In the genomic region with DNA sequence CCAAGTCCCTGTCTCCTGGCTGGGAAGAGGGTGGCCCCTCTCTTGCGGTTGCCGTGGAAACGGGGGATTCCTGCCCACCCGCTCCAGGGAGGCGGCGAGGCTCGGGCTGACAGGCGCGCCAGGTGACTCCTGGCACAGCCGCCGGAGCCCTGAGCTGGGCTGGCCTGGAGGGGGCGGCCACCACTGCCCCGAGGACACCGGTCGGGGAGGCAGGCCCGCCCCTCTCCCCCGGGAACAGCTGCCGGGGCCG, we compare ENCODE assay signal across 8 cellular contexts.
DNase-seq lines count a peak whose midpoint lies in the region; ATAC-seq and TF ChIP-seq lines count a peak whose summit lies in the region.

No MANE protein-coding gene starts in this region.

- peaks cover 67% of the 10 kb centered on the region for H3K4me1 Mint-ChIP-seq in activated naive CD4-positive, alpha-beta T cell treated with anti-CD3 and anti-CD28 coated beads, Interleukin-2, amount 10 ng/mL, durations not matched to agents 7 days and 5 days
- H3K4me1 Mint-ChIP-seq in activated CD4-positive, alpha-beta memory T cell treated with anti-CD3 and anti-CD28 coated beads, Interleukin-2, amount 10 ng/mL, durations not matched to agents 7 days and 5 days: peaks cover 57% of the 10 kb centered on the region

- peak overlapping the region; percentile 88 for H3K4me3 Mint-ChIP-seq in activated naive CD4-positive, alpha-beta T cell treated with anti-CD3 and anti-CD28 coated beads, Interleukin-2, amount 10 ng/mL, durations not matched to agents 7 days and 5 days
- peak overlapping the region; percentile 85 for H3K4me3 Mint-ChIP-seq in activated CD4-positive, alpha-beta memory T cell treated with anti-CD3 and anti-CD28 coated beads, Interleukin-2, amount 10 ng/mL, durations not matched to agents 7 days and 5 days

- H3K36me3 ChIP-seq in skeletal muscle tissue (ENCODE audit: control insufficient read depth in 3 of 3, insufficient read depth in 3 of 3, low read length in 3 of 3): no peaks in the 10 kb centered on the region

- H3K4me3 ChIP-seq in skeletal muscle tissue (ENCODE audit: low read length in 3 of 3): peak overlapping the region; percentile 69 to 76 (median 75)

- peaks cover 18% of the 10 kb centered on the region for H3K36me3 Mint-ChIP-seq in activated naive CD4-positive, alpha-beta T cell treated with anti-CD3 and anti-CD28 coated beads, Interleukin-2, amount 10 ng/mL, durations not matched to agents 7 days and 5 days
- peaks cover 17% of the 10 kb centered on the region for H3K36me3 Mint-ChIP-seq in activated CD4-positive, alpha-beta memory T cell treated with anti-CD3 and anti-CD28 coated beads, Interleukin-2, amount 10 ng/mL, durations not matched to agents 7 days and 5 days (ENCODE audit: low read depth)

- intact Hi-C loops in left ventricle myocardium superior (cut with micrococcal nuclease): no loop called here

- H3K9me3 ChIP-seq in skeletal muscle tissue (ENCODE audit: control insufficient read depth in 3 of 3, low read length in 3 of 3): no peaks in the 10 kb centered on the region

- no peaks in the 10 kb centered on the region for H3K27me3 Mint-ChIP-seq in activated naive CD4-positive, alpha-beta T cell treated with anti-CD3 and anti-CD28 coated beads, Interleukin-2, amount 10 ng/mL, durations not matched to agents 7 days and 5 days
- H3K27me3 Mint-ChIP-seq in activated CD4-positive, alpha-beta memory T cell treated with anti-CD3 and anti-CD28 coated beads, Interleukin-2, amount 10 ng/mL, durations not matched to agents 7 days and 5 days: no peaks in the 10 kb centered on the region

- H3K27ac ChIP-seq in skeletal muscle tissue (ENCODE audit: low read depth, low read length): peak overlapping the region; percentile 66

- POLR2A ChIA-PET in activated CD4-positive, alpha-beta memory T cell treated with anti-CD3 and anti-CD28 coated beads, Interleukin-2, amount 10 ng/mL, durations not matched to agents 7 days and 5 days (lab: Charles Lee): interaction anchor here (1.0 to 2.6 kb wide), 5 partner anchors 12 to 327 kb away, joined by 3 to 28 read pairs (median 3); a partner anchor contains a TSS

- CTCF ChIA-PET in activated naive CD4-positive, alpha-beta T cell treated with anti-CD3 and anti-CD28 coated beads, Interleukin-2, amount 10 ng/mL, durations not matched to agents 7 days and 5 days (lab: Charles Lee): interaction anchor here (0.7 to 1.5 kb wide), 3 partner anchors 15 to 50 kb away, joined by 3 to 5 read pairs (median 3); no protein-coding TSS in a partner anchor
- CTCF ChIA-PET in activated CD4-positive, alpha-beta memory T cell treated with anti-CD3 and anti-CD28 coated beads, Interleukin-2, amount 10 ng/mL, durations not matched to agents 7 days and 5 days (lab: Charles Lee): interaction anchor here (1.3 to 2.0 kb wide), 4 partner anchors 11 to 79 kb away, joined by 4 to 10 read pairs (median 5); no protein-coding TSS in a partner anchor

- peak overlapping the region; percentile 71 to 81 (median 76) for H3K9ac ChIP-seq in skeletal muscle tissue (ENCODE audit: low read depth in 1 of 3, low read length in 3 of 3)

- H3K9me3 Mint-ChIP-seq in activated naive CD4-positive, alpha-beta T cell treated with anti-CD3 and anti-CD28 coated beads, Interleukin-2, amount 10 ng/mL, durations not matched to agents 7 days and 5 days: no peaks in the 10 kb centered on the region
- no peaks in the 10 kb centered on the region for H3K9me3 Mint-ChIP-seq in activated CD4-positive, alpha-beta memory T cell treated with anti-CD3 and anti-CD28 coated beads, Interleukin-2, amount 10 ng/mL, durations not matched to agents 7 days and 5 days

- peak; percentile 10 for ATAC-seq in left ventricle myocardium superior

- in situ Hi-C loops in GM13977 (cut with MboI; ENCODE audit: low pct_unique_long_range_greater_than_20kb, low sequenced_read_pairs, unreplicated experiment): loop anchor here (25.0 kb wide), 1 partner anchor 229 kb away; no protein-coding TSS in a partner anchor

- DNase-seq in activated naive CD4-positive, alpha-beta T cell treated with anti-CD3 and anti-CD28 coated beads, Interleukin-2, amount 10 ng/mL, durations not matched to agents 7 days and 5 days: no peak
- DNase-seq in activated naive CD4-positive, alpha-beta T cell treated with anti-CD3 and anti-CD28 coated beads, Interleukin-2, amount 50 U/mL, for 16 hours: no peak
- no peak for DNase-seq in activated CD4-positive, alpha-beta memory T cell treated with anti-CD3 and anti-CD28 coated beads, Interleukin-2, amount 10 ng/mL, durations not matched to agents 7 days and 5 days
- peak; percentile 58 for DNase-seq in left ventricle myocardium superior
- DNase-seq in RPMI8226: no peak
- no peak for DNase-seq in kidney glomerular epithelial cell (lab: John Stamatoyannopoulos, UW)
- no peak for DNase-seq in GM13977 (ENCODE audit: low spot score)

- TF ChIP-seq CTCF in GM13977 (IDR thresholded peaks at IDR 0.05; ENCODE audit: extremely low read depth, insufficient read depth, missing control alignments): no peak

- H3K27me3 ChIP-seq in skeletal muscle tissue (ENCODE audit: control insufficient read depth in 3 of 3, insufficient read depth in 3 of 3, low read length in 3 of 3): peaks cover 0 to 3% (median 0%) of the 10 kb centered on the region in 3 donors

- peak overlapping the region; percentile 37 for H3K27ac Mint-ChIP-seq in activated naive CD4-positive, alpha-beta T cell treated with anti-CD3 and anti-CD28 coated beads, Interleukin-2, amount 10 ng/mL, durations not matched to agents 7 days and 5 days
- H3K27ac Mint-ChIP-seq in activated CD4-positive, alpha-beta memory T cell treated with anti-CD3 and anti-CD28 coated beads, Interleukin-2, amount 10 ng/mL, durations not matched to agents 7 days and 5 days: peak overlapping the region; percentile 81

- H3K4me1 ChIP-seq in skeletal muscle tissue (ENCODE audit: control insufficient read depth in 3 of 3, insufficient read depth in 3 of 3, low read length in 3 of 3): peaks cover 54 to 72% (median 70%) of the 10 kb centered on the region in 3 donors
